In genomic region chr4:140757220-140757607, GRCh38 we compare ENCODE assay signal across 8 cellular contexts. TPM values are rescaled to one million over a fixed set of nuclear protein-coding genes. Genes with fewer than 3 reads are reported as not detected.
A peak's percentile ranks its signal among the peaks of the same experiment; 100 is the strongest.
DNase-seq lines count a peak whose midpoint lies in the region; ATAC-seq, FAIRE-seq and TF ChIP-seq lines count a peak whose summit lies in the region.

No MANE protein-coding gene starts in this region.

- H3K36me3 Mint-ChIP-seq in activated T-cell treated with anti-CD3 and anti-CD28 coated beads, Interleukin-2, amount 50 U/mL, for 4 hours (ENCODE audit: insufficient read depth), result no peaks in the 10 kb centered on the region

- H3K4me1 ChIP-seq in lung (ENCODE audit: control insufficient read depth in 2 of 2, insufficient read depth in 2 of 2, low read length in 2 of 2) (peaks cover 1 to 5% of the 10 kb centered on the region in 2 donors), urinary bladder (ENCODE audit: insufficient read depth) (no peaks in the 10 kb centered on the region), mucosa of descending colon (ENCODE audit: low read depth) (peaks cover 3% of the 10 kb centered on the region)

- peaks cover 48% of the 10 kb centered on the region for H3K27me3 Mint-ChIP-seq in activated T-cell treated with anti-CD3 and anti-CD28 coated beads, Interleukin-2, amount 50 U/mL, for 4 hours (ENCODE audit: low read depth)

- intact Hi-C loops in mucosa of descending colon (cut with DNase I, micrococcal nuclease), result no loop called here

- no peak for DNase-seq in activated T-cell treated with anti-CD3 and anti-CD28 coated beads, Interleukin-2, amount 50 U/mL, for 4 hours
- DNase-seq in activated T-cell treated with anti-CD3 and anti-CD28 coated beads for 4 hours (no peak), bronchial epithelial cell (ENCODE audit: low read depth) (no peak), lung (ENCODE audit: low spot score) (no peak), mucosa of descending colon (no peak), D721Med (ENCODE audit: insufficient read length, low spot score) (no peak)

- peak overlapping the region; percentile 88 for H3K4me3 ChIP-seq in bronchial epithelial cell (ENCODE audit: low read depth, low read length)
- no peak overlapping the region for H3K4me3 ChIP-seq in lung
- peak overlapping the region; percentile 78 for H3K4me3 ChIP-seq in urinary bladder (ENCODE audit: low read depth, low read length)
- no peak overlapping the region for H3K4me3 ChIP-seq in mucosa of descending colon

- H3K9me3 ChIP-seq in lung (ENCODE audit: control insufficient read depth in 2 of 2, insufficient read depth in 1 of 2, low read length in 1 of 2) (no peaks in the 10 kb centered on the region), mucosa of descending colon (no peaks in the 10 kb centered on the region)

- TF ChIP-seq CTCF in bronchial epithelial cell (IDR thresholded peaks at IDR 0.05; ENCODE audit: insufficient read depth, low read length, severe bottlenecking) (no peak), lung (IDR thresholded peaks at IDR 0.05; ENCODE audit: control extremely low read depth, extremely low read depth) (no peak), mucosa of descending colon (IDR thresholded peaks at IDR 0.05) (no peak), D721Med (IDR thresholded peaks at IDR 0.05; ENCODE audit: insufficient read depth, missing control alignments) (no peak)

- H3K27ac ChIP-seq in lung (ENCODE audit: low read depth in 1 of 2, low read length in 1 of 2) (peak overlapping the region; percentile 98 to 100), urinary bladder (ENCODE audit: low read depth) (no peak overlapping the region)

- peaks cover 4% of the 10 kb centered on the region for H3K4me1 Mint-ChIP-seq in activated T-cell treated with anti-CD3 and anti-CD28 coated beads, Interleukin-2, amount 50 U/mL, for 4 hours (ENCODE audit: low read depth)

- no peak for FAIRE-seq in bronchial epithelial cell (lab: Jason Lieb, UNC)
- FAIRE-seq in D721Med (lab: Jason Lieb, UNC), result no peak

- WGBS in lung, 2 donors, result 15 to 27% methylated on average over 4 of the region's 4 CpGs
- 17% methylated on average over 4 of the region's 4 CpGs for WGBS in urinary bladder

- H3K36me3 ChIP-seq in bronchial epithelial cell (ENCODE audit: control insufficient read depth, insufficient read depth, low read length) (no peaks in the 10 kb centered on the region), lung (ENCODE audit: control insufficient read depth in 2 of 2, insufficient read depth in 2 of 2, low read length in 2 of 2) (no peaks in the 10 kb centered on the region), urinary bladder (ENCODE audit: insufficient read depth) (no peaks in the 10 kb centered on the region), mucosa of descending colon (ENCODE audit: low read depth) (no peaks in the 10 kb centered on the region)

- ATAC-seq in activated T-cell treated with anti-CD3 and anti-CD28 coated beads, Interleukin-2, amount 50 U/mL, for 4 hours, result no peak
- no peak for ATAC-seq in lung (ENCODE audit: insufficient read depth, low FRiP score)
- ATAC-seq in mucosa of descending colon, result no peak
- ATAC-seq in HG03521 (IDR thresholded peaks at IDR 0.05; ENCODE audit: unreplicated experiment), result no peak

- no peaks in the 10 kb centered on the region for H3K9me3 Mint-ChIP-seq in activated T-cell treated with anti-CD3 and anti-CD28 coated beads, Interleukin-2, amount 50 U/mL, for 4 hours

- peak overlapping the region; percentile 52 for H3K4me3 Mint-ChIP-seq in activated T-cell treated with anti-CD3 and anti-CD28 coated beads, Interleukin-2, amount 50 U/mL, for 4 hours

- H3K27me3 ChIP-seq in bronchial epithelial cell (ENCODE audit: control insufficient read depth, insufficient read depth, low read length), result no peaks in the 10 kb centered on the region
- no peaks in the 10 kb centered on the region for H3K27me3 ChIP-seq in lung (ENCODE audit: control insufficient read depth, insufficient read depth)

RNA-seq across cellular contexts. Expression of gene TBC1D9, which starts 1.0 kb away (rescaled TPM):
- under 1 TPM; 0.18 to 0.27 (median 0.18) TPM for total RNA-seq in activated T-cell treated with anti-CD3 and anti-CD28 coated beads, Interleukin-2, amount 50 U/mL, for 4 hours
- total RNA-seq in bronchial epithelial cell (17.1 and 22.4 TPM in 2 replicates), lung (10 to 100 TPM; 30.4 to 52.6 TPM), urinary bladder (68.0 TPM), mucosa of descending colon (10 to 100 TPM in 2 of 3 donors, 1 to 10 TPM in 1; 9.1 to 20.2 (median 11.6) TPM)
- polyA plus RNA-seq in lung (10 to 100 TPM in 1 of 2 donors, 1 to 10 TPM in 1; 9.0 to 18.6 TPM), urinary bladder (14.2 TPM)

Comparison
In these comparisons a context has a peak if more than half of its experiments do, and no peak if none do; other contexts are left out.
1. H3K4me3 ChIP-seq: peak in bronchial epithelial cell (single experiment) and urinary bladder (single experiment); none in lung (single experiment) and mucosa of descending colon (single experiment).
2. RNA of gene TBC1D9, which starts 1.0 kb away (total RNA-seq): 68.0 TPM in urinary bladder (single experiment), 30.4 to 52.6 TPM in lung, 17.1 to 22.4 TPM in bronchial epithelial cell and 9.1 to 20.2 TPM in mucosa of descending colon; 0.18 to 0.27 TPM in activated T-cell treated with anti-CD3 and anti-CD28 coated beads, Interleukin-2, amount 50 U/mL, for 4 hours; every median in the first group is over 4 times any median in the second.